In the genomic region with DNA sequence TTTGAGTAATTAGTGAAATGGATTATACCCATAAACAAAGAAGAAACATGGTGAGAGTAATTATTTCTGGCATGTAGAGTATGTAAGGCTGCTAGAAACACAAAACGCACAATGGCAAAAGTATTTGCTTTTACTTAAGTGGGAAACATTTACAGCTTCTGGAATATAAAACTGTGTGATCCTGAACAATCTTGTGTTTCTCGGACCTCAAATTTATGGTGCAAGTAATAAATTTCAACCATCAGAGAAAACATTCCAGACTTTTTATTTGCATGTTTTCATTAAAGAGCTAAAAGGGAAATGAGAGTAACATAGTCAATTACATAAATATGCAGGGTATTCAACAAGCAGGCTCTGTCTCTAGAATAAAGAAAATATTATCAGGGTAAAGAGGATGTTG, we compare ENCODE assay signal across 29 cellular contexts. TPM values are rescaled to one million over a fixed set of nuclear protein-coding genes. Genes with fewer than 3 reads are reported as not detected.
DNase-seq lines count a peak whose midpoint lies in the region; ATAC-seq, FAIRE-seq and TF ChIP-seq lines count a peak whose summit lies in the region.
"Had no signal": no experiment of that assay in that cellular context is flagged by ENCODE, and none has a peak within 500 bp of the region (broad histone marks: within the 10 kb centered on the region; RNA-seq: fewer than 3 reads in every experiment).

No MANE protein-coding gene starts in this region.

- CTCF ChIA-PET in A549 (lab: Yijun Ruan, JAX): interaction anchor here (1.9 kb wide), 1 partner anchor 391 kb away, joined by 4 read pairs; no protein-coding TSS in a partner anchor

- POLR2A ChIA-PET in A549 (lab: Yijun Ruan, JAX): interaction anchor here (0.7 kb wide), 1 partner anchor 108 kb away, joined by 3 read pairs; no protein-coding TSS in a partner anchor

- H3K9me3 Mint-ChIP-seq in astrocyte (ENCODE audit: unreplicated experiment): peaks cover 2% of the 10 kb centered on the region
- H3K9me3 Mint-ChIP-seq: T-helper 2 cell treated with Interferon-gamma antibody and Interleukin-4, amounts not matched to agents 5 μg/mL and 100 μg/mL, for 36 hours had no signal

- ATAC-seq in A549: no peak
- no peak for ATAC-seq in GM18520 (IDR thresholded peaks at IDR 0.05; ENCODE audit: unreplicated experiment)
- ATAC-seq: activated CD8-positive, alpha-beta memory T cell treated with anti-CD3 and anti-CD28 coated beads, Interleukin-2, amount 10 ng/mL, durations not matched to agents 7 days and 5 days; HCT116 had no signal

- no peak for TF ChIP-seq POLR2A in A549 (IDR thresholded peaks at IDR 0.05; ENCODE audit: low read length)

- no peaks in the 10 kb centered on the region for H3K79me2 ChIP-seq in astrocyte (ENCODE audit: insufficient read depth, low read length)

- H3K4me1 ChIP-seq in A549: no peaks in the 10 kb centered on the region
- H3K4me1 ChIP-seq in astrocyte (ENCODE audit: insufficient read depth, low read length): peaks cover 27% of the 10 kb centered on the region
- peaks cover 41% of the 10 kb centered on the region for H3K4me1 ChIP-seq in mesodermal cell (ENCODE audit: control insufficient read depth, insufficient read depth, low read length, poor library complexity, severe bottlenecking)
- H3K4me1 ChIP-seq: upper lobe of left lung had no signal

- no peak overlapping the region for H3K4me3 Mint-ChIP-seq in astrocyte (ENCODE audit: unreplicated experiment)
- H3K4me3 Mint-ChIP-seq: activated CD8-positive, alpha-beta memory T cell treated with anti-CD3 and anti-CD28 coated beads, Interleukin-2, amount 10 ng/mL, durations not matched to agents 7 days and 5 days; T-helper 2 cell treated with Interferon-gamma antibody and Interleukin-4, amounts not matched to agents 5 μg/mL and 100 μg/mL, for 36 hours had no signal

- TF ChIP-seq RAD21 in A549 (conservative IDR thresholded peaks at IDR 0.05 in 1 of 2, IDR thresholded peaks at IDR 0.05 in 1 of 2): no peak

- H3K9me3 ChIP-seq in A549: no peaks in the 10 kb centered on the region
- no peaks in the 10 kb centered on the region for H3K9me3 ChIP-seq in astrocyte (ENCODE audit: insufficient read depth, low read depth, low read length)
- H3K9me3 ChIP-seq in mesodermal cell (ENCODE audit: control insufficient read depth, low read length): no peaks in the 10 kb centered on the region
- H3K9me3 ChIP-seq: esophagus muscularis mucosa, gastroesophageal sphincter, mucosa of descending colon, sigmoid colon, upper lobe of left lung had no signal

- no peaks in the 10 kb centered on the region for H4K20me1 ChIP-seq in astrocyte (ENCODE audit: insufficient read depth, low read length)

- H3K27me3 Mint-ChIP-seq in astrocyte (ENCODE audit: low read depth, unreplicated experiment): no peaks in the 10 kb centered on the region
- H3K27me3 Mint-ChIP-seq: activated CD8-positive, alpha-beta memory T cell treated with anti-CD3 and anti-CD28 coated beads, Interleukin-2, amount 10 ng/mL, durations not matched to agents 7 days and 5 days had no signal

- DNase-seq in A549 (ENCODE audit: low read depth in 1 of 2, low spot score in 1 of 2) (no peak), EL (peak; percentile 61), astrocyte (ENCODE audit: low read depth) (peak; percentile 8), NCI-H1436 treated with DMSO at 0.1 percent for 48 hours (lab: John Stamatoyannopoulos, UW) (no peak), COLO668 (lab: John Stamatoyannopoulos, UW; ENCODE audit: unreplicated experiment) (no peak), coronary artery (ENCODE audit: low spot score) (no peak)
- DNase-seq: activated CD4-positive, alpha-beta T cell treated with anti-CD3 and anti-CD28 coated beads, Interleukin-2, amount 50 U/mL, for 1 hour; activated CD8-positive, alpha-beta memory T cell treated with anti-CD3 and anti-CD28 coated beads, Interleukin-2, amount 10 ng/mL, durations not matched to agents 7 days and 5 days; activated naive CD4-positive, alpha-beta T cell treated with anti-CD3 and anti-CD28 coated beads, Interleukin-2, amount 50 U/mL, for 16 hours; aorta; C1 segment of cervical spinal cord; cerebellar nuclear complex; mucosa of descending colon; NCI-H1105 treated with DMSO at 0.1 percent for 48 hours; NCI-H2029 treated with DMSO at 0.1 percent for 48 hours; NCI-H2227 treated with DMSO at 0.1 percent for 48 hours; NCI-H748 treated with DMSO at 0.1 percent for 48 hours; sigmoid colon; upper lobe of left lung; WERI-Rb-1 had no signal

- H3K27ac ChIP-seq in A549: no peak overlapping the region
- peak overlapping the region; percentile 74 for H3K27ac ChIP-seq in astrocyte (ENCODE audit: low read depth, low read length)
- H3K27ac ChIP-seq in mesodermal cell (ENCODE audit: low read depth, low read length, severe bottlenecking): peak overlapping the region; percentile 78
- H3K27ac ChIP-seq in coronary artery: no peak overlapping the region
- H3K27ac ChIP-seq: esophagus muscularis mucosa, upper lobe of left lung, WERI-Rb-1 had no signal

- no peak overlapping the region for H3K4me3 ChIP-seq in A549
- no peak overlapping the region for H3K4me3 ChIP-seq in astrocyte (ENCODE audit: insufficient read depth, low read depth, low read length)
- H3K4me3 ChIP-seq in mesodermal cell (ENCODE audit: extremely low read depth, insufficient read depth, low read length, poor library complexity, severe bottlenecking): no peak overlapping the region
- H3K4me3 ChIP-seq in coronary artery: no peak overlapping the region
- H3K4me3 ChIP-seq: esophagus muscularis mucosa, gastroesophageal sphincter, mucosa of descending colon, sigmoid colon, upper lobe of left lung had no signal

- peak overlapping the region; percentile 72 for H3K27ac Mint-ChIP-seq in astrocyte (ENCODE audit: unreplicated experiment)
- H3K27ac Mint-ChIP-seq: activated CD8-positive, alpha-beta memory T cell treated with anti-CD3 and anti-CD28 coated beads, Interleukin-2, amount 10 ng/mL, durations not matched to agents 7 days and 5 days; T-helper 2 cell treated with Interferon-gamma antibody and Interleukin-4, amounts not matched to agents 5 μg/mL and 100 μg/mL, for 36 hours had no signal

- peaks cover 44% of the 10 kb centered on the region for H3K4me1 Mint-ChIP-seq in astrocyte (ENCODE audit: low read depth, unreplicated experiment)
- H3K4me1 Mint-ChIP-seq: activated CD8-positive, alpha-beta memory T cell treated with anti-CD3 and anti-CD28 coated beads, Interleukin-2, amount 10 ng/mL, durations not matched to agents 7 days and 5 days had no signal

- no peak overlapping the region for H3K9ac ChIP-seq in astrocyte (ENCODE audit: low read length)

- H3K36me3 ChIP-seq in astrocyte (ENCODE audit: insufficient read depth, low read length) (no peaks in the 10 kb centered on the region), mesodermal cell (ENCODE audit: control insufficient read depth, insufficient read depth, low read length) (no peaks in the 10 kb centered on the region)
- H3K36me3 ChIP-seq: esophagus muscularis mucosa, gastroesophageal sphincter, sigmoid colon, upper lobe of left lung, WERI-Rb-1 had no signal

- WGBS in A549 (ENCODE audit: missing lambda C conversion rate): 36% methylated on average over 2 of the region's 2 CpGs
- 71% methylated on average over 1 of the region's 2 CpGs for WGBS in mesodermal cell (ENCODE audit: insufficient coverage in 2 of 2), 2 experiments

- no peak for TF ChIP-seq CTCF in A549 (IDR thresholded peaks at IDR 0.05)
- no peak for TF ChIP-seq CTCF in astrocyte (IDR thresholded peaks at IDR 0.05; ENCODE audit: insufficient read depth, low read depth, low read length)
- TF ChIP-seq CTCF in coronary artery (IDR thresholded peaks at IDR 0.05): no peak

- H2AFZ ChIP-seq in astrocyte (ENCODE audit: low read depth, low read length): no peak overlapping the region

- H3K4me2 ChIP-seq in A549: no peak overlapping the region
- peak overlapping the region; percentile 65 for H3K4me2 ChIP-seq in astrocyte (ENCODE audit: low read length)

- peaks cover 2% of the 10 kb centered on the region for H3K36me3 Mint-ChIP-seq in astrocyte (ENCODE audit: low read depth, unreplicated experiment)
- H3K36me3 Mint-ChIP-seq: activated CD8-positive, alpha-beta memory T cell treated with anti-CD3 and anti-CD28 coated beads, Interleukin-2, amount 10 ng/mL, durations not matched to agents 7 days and 5 days had no signal

- FAIRE-seq in A549 (lab: Jason Lieb, UNC): peak; percentile 23
- peak; percentile 88 for FAIRE-seq in astrocyte (lab: Jason Lieb, UNC)
- FAIRE-seq: D721Med, islet of Langerhans had no signal

- TF ChIP-seq EP300 in A549 (IDR thresholded peaks at IDR 0.05): no peak

- H3K27me3 ChIP-seq in astrocyte (ENCODE audit: insufficient read depth, low read length): no peaks in the 10 kb centered on the region
- H3K27me3 ChIP-seq: esophagus muscularis mucosa, gastroesophageal sphincter, sigmoid colon, upper lobe of left lung had no signal

TF ChIP-seq in A549, 52 proteins besides CTCF, POLR2A, EP300 and RAD21 (continues in another document):
- TF ChIP-seq RARB (CRISPR knock-in tag; IDR thresholded peaks at IDR 0.05) (no peak), CHD2 (IDR thresholded peaks at IDR 0.05; ENCODE audit: low read length, partially characterized antibody) (no peak), CHD4 (IDR thresholded peaks at IDR 0.05; ENCODE audit: borderline replicate concordance) (no peak)
- TF ChIP-seq, protein P1, sequence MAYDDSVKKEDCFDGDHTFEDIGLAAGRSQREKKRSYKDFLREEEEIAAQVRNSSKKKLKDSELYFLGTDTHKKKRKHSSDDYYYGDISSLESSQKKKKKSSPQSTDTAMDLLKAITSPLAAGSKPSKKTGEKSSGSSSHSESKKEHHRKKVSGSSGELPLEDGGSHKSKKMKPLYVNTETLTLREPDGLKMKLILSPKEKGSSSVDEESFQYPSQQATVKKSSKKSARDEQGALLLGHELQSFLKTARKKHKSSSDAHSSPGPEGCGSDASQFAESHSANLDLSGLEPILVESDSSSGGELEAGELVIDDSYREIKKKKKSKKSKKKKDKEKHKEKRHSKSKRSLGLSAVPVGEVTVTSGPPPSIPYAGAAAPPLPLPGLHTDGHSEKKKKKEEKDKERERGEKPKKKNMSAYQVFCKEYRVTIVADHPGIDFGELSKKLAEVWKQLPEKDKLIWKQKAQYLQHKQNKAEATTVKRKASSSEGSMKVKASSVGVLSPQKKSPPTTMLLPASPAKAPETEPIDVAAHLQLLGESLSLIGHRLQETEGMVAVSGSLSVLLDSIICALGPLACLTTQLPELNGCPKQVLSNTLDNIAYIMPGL (CRISPR knock-in tag; IDR thresholded peaks at IDR 0.05; ENCODE audit: borderline replicate concordance): no peak

RNA-seq across cellular contexts. Expression of a gene that starts 17.2 kb away (rescaled TPM):
- polyA plus RNA-seq in A549 (2011; rRNA removed) (not detected in 2 replicates), A549 (2017; fragmentation: RNase III; extraction: RNeasy Plus Mini Kit Qiagen cat#74134 plus additional on column Dnase treatment) (0.05 TPM in 1 of 3 replicates, not detected in the others)
- polyA plus RNA-seq in A549 (2012; cell fraction: cytosol; rRNA removed): not detected in 2 replicates
- polyA plus RNA-seq in A549 (2012; cell fraction: nucleus; rRNA removed): not detected in 2 replicates
- not detected in 2 replicates for polyA minus RNA-seq in A549 (2011; rRNA and poly(A)+ RNA removed)
- 8.8 and 9.1 TPM in 2 replicates for total RNA-seq in astrocyte
- polyA plus RNA-seq in mesodermal cell (2013, experiment 1 of 2): 6.4 TPM
- 3.2 TPM for polyA plus RNA-seq in mesodermal cell (2013, experiment 2 of 2)
- total RNA-seq: A673; activated CD8-positive, alpha-beta memory T cell treated with anti-CD3 and anti-CD28 coated beads, Interleukin-2, amount 10 ng/mL, durations not matched to agents 7 days and 5 days had no signal

Comparison
In these comparisons a context has a peak if more than half of its experiments do, and no peak if none do; other contexts are left out.
1. DNase-seq: peak in EL (single experiment) and astrocyte (single experiment); none in A549 (0 of 2), NCI-H1436 treated with DMSO at 0.1 percent for 48 hours (single experiment), COLO668 (single experiment) and coronary artery (single experiment).
2. H3K27ac ChIP-seq: peak in astrocyte (single experiment) and mesodermal cell (single experiment); none in A549 (0 of 2) and coronary artery (0 of 2).